In the genomic region with DNA sequence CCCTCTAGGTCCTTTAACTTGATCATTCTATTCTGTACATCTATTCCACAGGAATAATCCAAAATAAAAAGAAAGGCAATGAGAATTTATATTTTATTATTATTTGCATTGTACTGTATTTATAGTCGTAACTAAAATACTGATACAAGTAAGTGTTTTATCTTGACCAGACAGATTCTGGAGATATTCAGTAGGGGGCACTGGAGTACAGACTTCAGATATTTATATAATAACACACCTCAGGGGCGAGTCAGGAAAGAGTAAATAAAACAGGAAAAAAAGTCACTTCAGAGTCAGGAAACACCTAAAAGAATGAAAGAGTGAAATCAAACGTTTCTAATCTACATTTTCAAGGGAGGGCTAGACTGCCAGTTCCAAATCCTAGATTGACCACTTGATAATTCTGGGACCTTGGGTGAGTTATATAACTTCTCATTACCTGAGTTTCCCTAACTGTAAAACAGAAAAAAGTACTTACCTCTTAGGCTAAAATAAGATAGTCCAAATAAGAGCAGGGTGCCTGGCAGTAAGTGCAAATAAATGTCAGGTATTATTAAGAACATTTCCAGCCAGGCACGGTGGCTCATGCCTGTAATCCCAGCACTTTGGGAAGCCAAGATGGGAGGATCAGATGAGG, we compare ENCODE assay signal across 8 cellular contexts. TPM values are rescaled to one million over a fixed set of nuclear protein-coding genes. Genes with fewer than 3 reads are reported as not detected.
DNase-seq lines count a peak whose midpoint lies in the region; ATAC-seq, FAIRE-seq and TF ChIP-seq lines count a peak whose summit lies in the region.

No MANE protein-coding gene starts in this region.

- H2BK12ac ChIP-seq in trophoblast cell (ENCODE audit: low read length), result no peak overlapping the region

- H3K79me2 ChIP-seq in Loucy (ENCODE audit: insufficient read depth, low read length) (peaks cover 13% of the 10 kb centered on the region; the same call in 1 of the 2 replicates), fibroblast of lung (ENCODE audit: control insufficient read depth, insufficient read depth, low read length) (no peaks in the 10 kb centered on the region), trophoblast cell (ENCODE audit: control insufficient read depth, insufficient read depth, low read length, poor library complexity) (no peaks in the 10 kb centered on the region)

- DNase-seq in SHP77 (lab: John Stamatoyannopoulos, UW) (peak; percentile 19 to 28), fibroblast of lung (ENCODE audit: low read depth in 2 of 2) (peak; percentile 28 to 49), trophoblast cell (peak; percentile 34 to 72), NCI-H128 (lab: John Stamatoyannopoulos, UW; ENCODE audit: unreplicated experiment) (no peak)

- no peak overlapping the region for H3K23ac ChIP-seq in trophoblast cell (ENCODE audit: low read length)

- H3K27ac ChIP-seq in fibroblast of lung (ENCODE audit: insufficient read depth, low read length) (no peak overlapping the region), trophoblast cell (ENCODE audit: low read depth, low read length) (no peak overlapping the region)

- H3K4me1 ChIP-seq in Loucy (ENCODE audit: insufficient read depth, low read length, poor library complexity, severe bottlenecking), result no peaks in the 10 kb centered on the region
- H3K4me1 ChIP-seq in fibroblast of lung (ENCODE audit: control insufficient read depth, extremely low read depth, insufficient read depth, low read length), result no peaks in the 10 kb centered on the region
- H3K4me1 ChIP-seq in trophoblast cell (ENCODE audit: control insufficient read depth in 1 of 2, insufficient read depth in 2 of 2, low read length in 2 of 2), result no peaks in the 10 kb centered on the region

- WGBS in trophoblast cell (ENCODE audit: extremely low coverage, insufficient coverage, insufficient read length), result no CpG with 5 or more reads among the region's 4 CpGs

- no peak overlapping the region for H4K12ac ChIP-seq in trophoblast cell (ENCODE audit: low read depth, low read length)

- H3K36me3 ChIP-seq in Loucy (ENCODE audit: insufficient read depth, low read length) (peaks cover 44% of the 10 kb centered on the region; the same call in 1 of the 2 replicates), fibroblast of lung (ENCODE audit: control insufficient read depth, insufficient read depth, low read length) (peaks cover 7% of the 10 kb centered on the region), trophoblast cell (ENCODE audit: control insufficient read depth in 1 of 2, insufficient read depth in 2 of 2, low read length in 2 of 2) (peaks cover 9 to 27% of the 10 kb centered on the region in 2 experiments)

- peak; percentile 80 for TF ChIP-seq CTCF in Loucy (conservative IDR thresholded peaks at IDR 0.05; ENCODE audit: low read length)
- TF ChIP-seq CTCF in fibroblast of lung (conservative IDR thresholded peaks at IDR 0.05 in 1 of 2, IDR thresholded peaks at IDR 0.05 in 1 of 2; ENCODE audit: low read depth in 1 of 2, low read length in 2 of 2), result peak in 1 of 2 donors; percentile 33

- H2AK5ac ChIP-seq in trophoblast cell (ENCODE audit: low read length), result no peak overlapping the region

- no peaks in the 10 kb centered on the region for H3F3A ChIP-seq in Loucy (ENCODE audit: low read depth)

- no peak overlapping the region for H3K9ac ChIP-seq in Loucy (ENCODE audit: low read depth, low read length, poor library complexity, severe bottlenecking)
- H3K9ac ChIP-seq in fibroblast of lung (ENCODE audit: insufficient read depth, low read length), result no peak overlapping the region
- H3K9ac ChIP-seq in trophoblast cell (ENCODE audit: low read length), result no peak overlapping the region

- H3K9me3 ChIP-seq in Loucy (ENCODE audit: insufficient read depth, low read depth, low read length) (no peaks in the 10 kb centered on the region), fibroblast of lung (ENCODE audit: control insufficient read depth, insufficient read depth, low read depth, low read length) (no peaks in the 10 kb centered on the region), trophoblast cell (ENCODE audit: insufficient read depth, low read depth, low read length) (no peaks in the 10 kb centered on the region)

- H3K4me2 ChIP-seq in Loucy (ENCODE audit: low read depth, low read length, poor library complexity, severe bottlenecking), result no peak overlapping the region
- H3K4me2 ChIP-seq in fibroblast of lung (ENCODE audit: extremely low read depth, insufficient read depth, low read length), result no peak overlapping the region
- no peak overlapping the region for H3K4me2 ChIP-seq in trophoblast cell (ENCODE audit: low read length)

- H4K8ac ChIP-seq in trophoblast cell (ENCODE audit: low read depth, low read length), result no peak overlapping the region

- H3K27me3 ChIP-seq in Loucy (ENCODE audit: insufficient read depth, low read length, poor library complexity, severe bottlenecking) (no peaks in the 10 kb centered on the region), fibroblast of lung (ENCODE audit: control insufficient read depth, insufficient read depth, low read length) (no peaks in the 10 kb centered on the region), trophoblast cell (ENCODE audit: insufficient read depth, low read length) (no peaks in the 10 kb centered on the region)

- no peak overlapping the region for H2BK120ac ChIP-seq in trophoblast cell (ENCODE audit: insufficient read depth, low read length, poor library complexity)

- no peak overlapping the region for H3K4ac ChIP-seq in trophoblast cell (ENCODE audit: low read depth, low read length)

- H3K4me3 ChIP-seq in Loucy (ENCODE audit: low read length, poor library complexity, severe bottlenecking) (no peak overlapping the region), fibroblast of lung (replicated peaks in 1 of 4; ENCODE audit: control extremely low read depth in 1 of 4, insufficient read depth in 1 of 4, low read depth in 3 of 4, low read length in 4 of 4) (no peak overlapping the region), trophoblast cell (ENCODE audit: low read depth, low read length) (no peak overlapping the region)

- H3K79me1 ChIP-seq in trophoblast cell (ENCODE audit: low read length), result no peaks in the 10 kb centered on the region

- H4K91ac ChIP-seq in trophoblast cell (ENCODE audit: low read depth, low read length), result no peak overlapping the region

- H3K9me2 ChIP-seq in Loucy (replicated peaks; ENCODE audit: low read depth, low read length), result no peaks in the 10 kb centered on the region

- peaks cover 4% of the 10 kb centered on the region for H4K20me1 ChIP-seq in Loucy (ENCODE audit: insufficient read depth, low read length, poor library complexity, severe bottlenecking)
- no peaks in the 10 kb centered on the region for H4K20me1 ChIP-seq in fibroblast of lung (ENCODE audit: control insufficient read depth, extremely low read depth, insufficient read depth, low read length)

- no peak overlapping the region for H3K18ac ChIP-seq in trophoblast cell (ENCODE audit: low read length)

- peak; percentile 97 for FAIRE-seq in G401.6 (lab: Jason Lieb, UNC)

- H2AFZ ChIP-seq in Loucy (ENCODE audit: low read length) (no peak overlapping the region), fibroblast of lung (ENCODE audit: low read length) (no peak overlapping the region), trophoblast cell (ENCODE audit: insufficient read depth, low read length, poor library complexity) (no peak overlapping the region)

- H2BK5ac ChIP-seq in trophoblast cell (ENCODE audit: low read depth, low read length, poor library complexity), result no peak overlapping the region

- no peak for ATAC-seq in GM19463 (IDR thresholded peaks at IDR 0.05; ENCODE audit: unreplicated experiment)
- ATAC-seq in GM21786 (IDR thresholded peaks at IDR 0.05; ENCODE audit: unreplicated experiment), result no peak

- no peak overlapping the region for H3K14ac ChIP-seq in trophoblast cell (ENCODE audit: low read length)

RNA-seq across cellular contexts. Expression of gene MTF1, which starts 31.1 kb away (rescaled TPM):
- 3.1 and 4.5 TPM in 2 replicates for total RNA-seq in fibroblast of lung
- polyA plus RNA-seq in fibroblast of lung, result 8.4 and 8.8 TPM in 2 replicates
- 5.4 and 7.5 TPM in 2 replicates for polyA plus RNA-seq in fibroblast of lung (2012)
- polyA minus RNA-seq in fibroblast of lung (ENCODE audit: low replicate concordance), result 7.2 and 12.3 TPM in 2 replicates
- polyA plus RNA-seq in trophoblast cell (2013), result 4.3 and 4.5 TPM in 2 replicates

RNA-seq across cellular contexts. Expression of gene INPP5B, which starts 56.4 kb away (rescaled TPM):
- total RNA-seq in fibroblast of lung, result 42.1 and 55.0 TPM in 2 replicates
- 18.8 and 23.6 TPM in 2 replicates for polyA plus RNA-seq in fibroblast of lung
- 9.5 and 10.6 TPM in 2 replicates for polyA plus RNA-seq in fibroblast of lung (2012)
- 16.1 and 30.9 TPM in 2 replicates for polyA minus RNA-seq in fibroblast of lung (ENCODE audit: low replicate concordance)
- 9.0 TPM in 2 replicates for polyA plus RNA-seq in trophoblast cell (2013)
